Comparison of ENCODE assay signal across 21 cellular contexts in genomic region chr15:94252223-94252766, GRCh38.
"Had no signal": no experiment of that assay in that cellular context is flagged by ENCODE, and none has a peak within 500 bp of the region (broad histone marks: within the 10 kb centered on the region; RNA-seq: fewer than 3 reads in every experiment).

No MANE protein-coding gene starts in this region.

- H3K4me1 ChIP-seq: sigmoid colon had no signal

- H3K4me3 ChIP-seq: cardiac muscle cell, lung, sigmoid colon, SK-N-MC, stomach had no signal

- H3K4me3 Mint-ChIP-seq: activated naive CD8-positive, alpha-beta T cell; endodermal cell; nephron; T-helper 2 cell treated with Interferon-gamma antibody and Interleukin-4, amounts not matched to agents 5 μg/mL and 100 μg/mL, for 36 hours; type B pancreatic cell; WTC11 had no signal

- H3K9me3 ChIP-seq: sigmoid colon, stomach had no signal

- DNase-seq: activated CD4-positive, alpha-beta T cell treated with anti-CD3 and anti-CD28 coated beads for 48 hours; activated CD8-positive, alpha-beta memory T cell treated with anti-CD3 and anti-CD28 coated beads, Interleukin-2, amount 50 U/mL, for 4 hours; activated gamma-delta T cell; activated T-cell treated with anti-CD3 and anti-CD28 coated beads, Interleukin-2, amount 50 U/mL, for 48 hours; amygdala; endodermal cell; foreskin keratinocyte; glutamatergic neuron; hippocampal formation; nucleus accumbens; sigmoid colon; stomach had no signal

- H3K36me3 Mint-ChIP-seq: type B pancreatic cell had no signal

- H3K27ac ChIP-seq: cardiac muscle cell, epithelial cell of prostate, foreskin keratinocyte, sigmoid colon, SK-N-MC, stomach had no signal

- H3K27ac Mint-ChIP-seq: activated naive CD8-positive, alpha-beta T cell; endodermal cell; nephron; T-helper 2 cell treated with Interferon-gamma antibody and Interleukin-4, amounts not matched to agents 5 μg/mL and 100 μg/mL, for 36 hours; type B pancreatic cell; WTC11 had no signal

- H3K36me3 ChIP-seq: cardiac muscle cell, sigmoid colon, stomach had no signal

- H3K4me1 Mint-ChIP-seq: nephron, WTC11 had no signal

- H3K27me3 Mint-ChIP-seq: activated naive CD8-positive, alpha-beta T cell; type B pancreatic cell had no signal

- ATAC-seq: foreskin keratinocyte, WTC11 had no signal

- H3K27me3 ChIP-seq: cardiac muscle cell, foreskin keratinocyte, sigmoid colon, stomach had no signal
